Comparison of ENCODE assay signal across 8 cellular contexts in the genomic region with DNA sequence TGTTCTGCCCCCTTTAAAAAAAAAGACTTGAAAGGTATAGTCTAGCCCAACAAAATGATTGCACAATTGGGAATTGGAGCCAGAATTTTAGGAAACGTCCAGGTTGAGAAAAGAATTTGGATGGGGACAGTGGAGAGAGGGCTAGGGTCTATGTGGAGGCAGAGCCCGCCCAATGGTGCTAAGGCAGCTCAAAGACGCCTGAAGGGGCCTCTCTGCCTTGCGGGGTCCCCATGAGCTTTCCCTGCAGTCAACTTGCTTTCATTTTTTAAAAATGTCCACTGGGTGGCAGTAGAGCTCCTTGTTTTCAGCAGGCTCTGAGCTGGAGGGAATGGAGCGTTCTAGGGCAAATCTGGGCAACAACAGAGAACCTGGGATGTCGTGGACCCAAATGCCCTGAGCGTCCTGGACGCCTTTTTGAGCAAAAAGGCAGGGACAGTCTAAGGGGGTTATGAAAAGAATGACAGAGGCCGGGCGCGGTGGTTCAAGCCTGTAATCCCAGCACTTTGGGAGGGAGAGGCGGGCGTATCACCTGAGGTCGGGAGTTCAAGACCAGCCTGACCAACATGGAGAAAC. TPM values are rescaled to one million over a fixed set of nuclear protein-coding genes. Genes with fewer than 3 reads are reported as not detected.
A peak's percentile ranks its signal among the peaks of the same experiment; 100 is the strongest.
DNase-seq lines count a peak whose midpoint lies in the region; ATAC-seq, FAIRE-seq and TF ChIP-seq lines count a peak whose summit lies in the region.

No MANE protein-coding gene starts in this region.

- H3K23me2 ChIP-seq in H9 (ENCODE audit: insufficient read length, low read depth, low read length, poor library complexity, severe bottlenecking): no peaks in the 10 kb centered on the region

- H3K27ac ChIP-seq in H9 (ENCODE audit: insufficient read length, low read depth, low read length) (no peak overlapping the region), GM12878 (ENCODE audit: control insufficient read depth, insufficient read depth) (no peak overlapping the region), gastrocnemius medialis (no peak overlapping the region)

- no peak overlapping the region; a peak in 1 of 5 replicates for H3K4me3 Mint-ChIP-seq in H9
- H3K4me3 Mint-ChIP-seq in T-helper 2 cell treated with Interferon-gamma antibody and Interleukin-4, amounts not matched to agents 5 μg/mL and 100 μg/mL, for 36 hours: peak overlapping the region; percentile 30

- CTCF ChIA-PET in GM12878 (lab: Yijun Ruan, JAX): interaction anchor here (0.5 to 3.6 kb wide), 90 partner anchors 9 to 1009 kb away, joined by 3 to 54 read pairs (median 4); a partner anchor contains a TSS

- BruUV-seq in GM12878 (replicated peaks; lab: Mats Ljungman, UMichigan): no TSS peak

- no CpG with 5 or more reads among the region's 14 CpGs for WGBS in H9 (ENCODE audit: extremely low coverage, insufficient read length, low lambda C conversion rate)
- 34% methylated on average over 14 of the region's 14 CpGs for WGBS in GM12878 (ENCODE audit: insufficient coverage, insufficient replicate concordance, low lambda C conversion rate, missing lambda C conversion rate)

- no peak overlapping the region for H2BK20ac ChIP-seq in H9 (ENCODE audit: low read depth, low read length, poor library complexity, severe bottlenecking)

- intact Hi-C loops in GM12878 (cut with micrococcal nuclease; ENCODE audit: unreplicated experiment): loop anchor here (1.0 to 10.0 kb wide), 5 partner anchors 24 to 570 kb away; a partner anchor contains a TSS
- intact Hi-C loops in gastrocnemius medialis (cut with DNase I; ENCODE audit: low total_unique reads): loop anchor here (1.0 to 5.0 kb wide), 2 partner anchors 163 to 233 kb away; a partner anchor contains a TSS

- DNase-seq in DMS153 (lab: John Stamatoyannopoulos, UW): peak; percentile 19
- DNase-seq in H9: peak; percentile 82
- peak; percentile 43 to 81 for DNase-seq in NCI-H1930 (lab: John Stamatoyannopoulos, UW)
- DNase-seq in T-helper 2 cell treated with Interferon-gamma antibody and Interleukin-4, amounts not matched to agents 5 μg/mL and 100 μg/mL, for 36 hours (ENCODE audit: low spot score): peak; percentile 47
- peak; percentile 45 for DNase-seq in GM12878 (ENCODE audit: low read depth, low spot score)
- DNase-seq in hypothalamus (lab: John Stamatoyannopoulos, UW): peak in 33 of 51 donors; percentile 6 to 85 (median 31)
- DNase-seq in gastrocnemius medialis: peak in 1 of 2 donors; percentile 31

- H3K4me1 Mint-ChIP-seq in H9: peaks cover 11% of the 10 kb centered on the region in 2 experiments
- peaks cover 15% of the 10 kb centered on the region for H3K4me1 Mint-ChIP-seq in T-helper 2 cell treated with Interferon-gamma antibody and Interleukin-4, amounts not matched to agents 5 μg/mL and 100 μg/mL, for 36 hours (ENCODE audit: low read depth)

- no peak overlapping the region for H2BK12ac ChIP-seq in H9 (ENCODE audit: insufficient read length, low read depth, low read length)

- H3K27me3 ChIP-seq in H9 (ENCODE audit: insufficient read depth, low read length): no peaks in the 10 kb centered on the region
- no peaks in the 10 kb centered on the region for H3K27me3 ChIP-seq in GM12878 (replicated peaks in 1 of 2; ENCODE audit: control insufficient read depth in 2 of 2, insufficient read depth in 2 of 2, low read length in 1 of 2)
- peaks cover 17 to 21% (median 21%) of the 10 kb centered on the region in 3 donors for H3K27me3 ChIP-seq in gastrocnemius medialis

- no peak overlapping the region for H2AFZ ChIP-seq in H9 (ENCODE audit: low read length)
- H2AFZ ChIP-seq in GM12878 (ENCODE audit: control insufficient read depth, low read depth, low read length): peak overlapping the region; percentile 68

- H2AK5ac ChIP-seq in H9 (ENCODE audit: insufficient read length, low read length): no peak overlapping the region

- TF ChIP-seq EP300 in GM12878 (IDR thresholded peaks at IDR 0.05; ENCODE audit: borderline replicate concordance in 1 of 2, control insufficient read depth in 1 of 2, low read depth in 2 of 2, low read length in 2 of 2): no peak

- H3K36me3 ChIP-seq in GM12878 (ENCODE audit: control insufficient read depth in 2 of 2, insufficient read depth in 2 of 2, low read length in 1 of 2) (peaks cover 0 to 7% of the 10 kb centered on the region in 2 experiments; a peak in 3 of 4 replicates), gastrocnemius medialis (peaks cover 0 to 13% of the 10 kb centered on the region in 2 donors)

- TF ChIP-seq CTCF in H9 (conservative IDR thresholded peaks at IDR 0.05) (peak; percentile 85), GM12878 (IDR thresholded peaks at IDR 0.05 in 2 of 3, conservative IDR thresholded peaks at IDR 0.05 in 1 of 3; ENCODE audit: control insufficient read depth in 2 of 3, extremely low read depth in 1 of 3, insufficient read depth in 1 of 3, low read depth in 3 of 3, low read length in 3 of 3) (peak; percentile 59 to 77 (median 62)), gastrocnemius medialis (IDR thresholded peaks at IDR 0.05 in 4 of 5, conservative IDR thresholded peaks at IDR 0.05 in 1 of 5) (peak; percentile 66 to 80 (median 74))

- H3T11ph ChIP-seq in H9 (ENCODE audit: low read length): no peak overlapping the region

- H4K91ac ChIP-seq in H9 (ENCODE audit: insufficient read length, low read depth, low read length): no peak overlapping the region

- peaks cover 2% of the 10 kb centered on the region; the same call in 1 of the 2 replicates for H3K27me3 Mint-ChIP-seq in H9 (ENCODE audit: low read depth)
- H3K27me3 Mint-ChIP-seq in T-helper 2 cell treated with Interferon-gamma antibody and Interleukin-4, amounts not matched to agents 5 μg/mL and 100 μg/mL, for 36 hours (ENCODE audit: low read depth): peaks cover 35% of the 10 kb centered on the region

- SMC1A ChIA-PET in GM12878 (lab: Charles Lee; ENCODE audit: uncharacterized antibody, unreplicated experiment): interaction anchor here (0.6 to 3.4 kb wide), 40 partner anchors 8 to 1316 kb away, joined by 3 to 61 read pairs (median 4); no protein-coding TSS in a partner anchor

- peaks cover 0 to 4% (median 0%) of the 10 kb centered on the region in 3 experiments; a peak in 2 of 7 replicates for H3K36me3 Mint-ChIP-seq in H9 (ENCODE audit: insufficient read depth in 1 of 3, low read depth in 3 of 3)
- peaks cover 9% of the 10 kb centered on the region for H3K36me3 Mint-ChIP-seq in T-helper 2 cell treated with Interferon-gamma antibody and Interleukin-4, amounts not matched to agents 5 μg/mL and 100 μg/mL, for 36 hours (ENCODE audit: low read depth)

- RAD21 ChIA-PET in GM12878 (lab: Charles Lee; ENCODE audit: unreplicated experiment): interaction anchor here (0.6 to 4.4 kb wide), 38 partner anchors 8 to 815 kb away, joined by 3 to 52 read pairs (median 4); a partner anchor contains a TSS

- no peaks in the 10 kb centered on the region; a peak in 1 of 5 replicates for H3K9me3 Mint-ChIP-seq in H9
- no peaks in the 10 kb centered on the region for H3K9me3 Mint-ChIP-seq in T-helper 2 cell treated with Interferon-gamma antibody and Interleukin-4, amounts not matched to agents 5 μg/mL and 100 μg/mL, for 36 hours

- no peak overlapping the region; a peak in 1 of 7 replicates for H3K27ac Mint-ChIP-seq in H9
- H3K27ac Mint-ChIP-seq in T-helper 2 cell treated with Interferon-gamma antibody and Interleukin-4, amounts not matched to agents 5 μg/mL and 100 μg/mL, for 36 hours: peak overlapping the region; percentile 56

- H3K9me3 ChIP-seq in H9 (ENCODE audit: control insufficient read depth, low read depth, low read length) (no peaks in the 10 kb centered on the region), GM12878 (replicated peaks; ENCODE audit: control insufficient read depth, insufficient read depth, low read length) (no peaks in the 10 kb centered on the region; the same call in 2 of the 3 replicates), gastrocnemius medialis (no peaks in the 10 kb centered on the region)

- no peaks in the 10 kb centered on the region for H3K79me1 ChIP-seq in H9 (ENCODE audit: insufficient read depth, low read depth, low read length, poor library complexity, severe bottlenecking)

- peak; percentile 98 for FAIRE-seq in GM12878 (lab: Jason Lieb, UNC)

- H3K4me3 ChIP-seq in GM12878: no peak overlapping the region
- H3K4me3 ChIP-seq in gastrocnemius medialis: peak overlapping the region; percentile 18 to 48 (median 45)

- H4K5ac ChIP-seq in H9 (ENCODE audit: insufficient read length, low read depth, low read length): no peak overlapping the region

- TF ChIP-seq RAD21 in GM12878 (IDR thresholded peaks at IDR 0.05; ENCODE audit: insufficient read depth, low read depth, low read length): peak; percentile 91

- H2BK120ac ChIP-seq in H9 (ENCODE audit: low read depth, low read length, poor library complexity, severe bottlenecking): no peak overlapping the region

- TF ChIP-seq POLR2A in GM12878 (IDR thresholded peaks at IDR 0.05; ENCODE audit: low read depth, low read length) (no peak), gastrocnemius medialis (IDR thresholded peaks at IDR 0.05) (no peak)

- H3K9ac ChIP-seq in H9 (ENCODE audit: extremely low read depth, insufficient read length, low read length) (no peak overlapping the region), GM12878 (ENCODE audit: control insufficient read depth, insufficient read depth, low read length) (no peak overlapping the region)

- no peak overlapping the region for H3K4ac ChIP-seq in H9 (ENCODE audit: low read depth, low read length)

- POLR2A ChIA-PET in GM12878 (lab: Charles Lee): interaction anchor here (0.6 to 1.0 kb wide), 4 partner anchors 14 to 114 kb away, joined by 3 read pairs; no protein-coding TSS in a partner anchor

- ATAC-seq in GM12878: peak; percentile 88
- peak; percentile 76 to 79 for ATAC-seq in gastrocnemius medialis
- ATAC-seq in HG03045 (IDR thresholded peaks at IDR 0.05; ENCODE audit: unreplicated experiment): no peak

- H3K79me2 ChIP-seq in H9 (ENCODE audit: insufficient read depth, low read length): no peaks in the 10 kb centered on the region
- no peaks in the 10 kb centered on the region for H3K79me2 ChIP-seq in GM12878 (ENCODE audit: control insufficient read depth, insufficient read depth, low read length)

- H2BK5ac ChIP-seq in H9 (ENCODE audit: insufficient read length, low read length): no peak overlapping the region

- H4K8ac ChIP-seq in H9 (replicated peaks; ENCODE audit: insufficient read length, low read depth, low read length): no peak overlapping the region

- H4K20me1 ChIP-seq in H9 (ENCODE audit: control insufficient read depth, insufficient read depth, insufficient read length) (no peaks in the 10 kb centered on the region), GM12878 (ENCODE audit: control insufficient read depth, insufficient read depth) (no peaks in the 10 kb centered on the region; the same call in 1 of the 2 replicates)

- H3K4me2 ChIP-seq in H9 (ENCODE audit: insufficient read depth, insufficient read length, low read length) (no peak overlapping the region), GM12878 (ENCODE audit: control insufficient read depth, insufficient read depth) (peak overlapping the region; percentile 67)

- H3K4me1 ChIP-seq in H9 (ENCODE audit: insufficient read depth, low read length) (no peaks in the 10 kb centered on the region), GM12878 (ENCODE audit: control insufficient read depth, insufficient read depth, low read length) (peaks cover 5% of the 10 kb centered on the region; the same call in 1 of the 2 replicates), gastrocnemius medialis (peaks cover 0 to 6% of the 10 kb centered on the region in 2 donors)

- in situ Hi-C loops in GM12878 (cut with MboI): no loop called here
- in situ Hi-C loops in gastrocnemius medialis (cut with MboI; ENCODE audit: low sequenced_read_pairs in 4 of 4): loop anchor here in 2 of 4 donors (5.0 kb wide), 2 partner anchors 158 to 168 kb away; no protein-coding TSS in a partner anchor

- no peak overlapping the region for H3K18ac ChIP-seq in H9 (ENCODE audit: insufficient read length, low read depth, low read length)

- H3K56ac ChIP-seq in H9 (ENCODE audit: insufficient read length, low read depth, low read length): no peak overlapping the region

- H3K23ac ChIP-seq in H9 (ENCODE audit: insufficient read length, low read depth, low read length): no peak overlapping the region

- no peak overlapping the region for H2BK15ac ChIP-seq in H9 (ENCODE audit: low read depth, low read length)

- no peak overlapping the region for H3K14ac ChIP-seq in H9 (ENCODE audit: insufficient read depth, low read length)

RNA-seq across cellular contexts. Expression of a gene that starts 40.2 kb away (rescaled TPM):
- total RNA-seq in H9 (2021): 297 and 302 TPM in 2 replicates
- 42.5 and 42.9 TPM in 2 replicates for total RNA-seq in GM12878 (2013; cell fraction: nucleolus; rRNA removed)
- 110 and 131 TPM in 2 replicates for total RNA-seq in GM12878 (2014; rRNA removed)
- total RNA-seq in GM12878 (2014; rRNA removed; fragmentation: Illumina TruSeq; extraction: Trizol): 102 and 110 TPM in 2 replicates
- total RNA-seq in GM12878 (2021): 155 and 167 TPM in 2 replicates
- polyA plus RNA-seq in GM12878 (2011; ENCODE audit: low read depth): 46.6 TPM
- polyA plus RNA-seq in GM12878 (2011; rRNA removed): 57.5 and 96.3 TPM in 2 replicates
- polyA plus RNA-seq in GM12878 (2011; cell fraction: cytosol; rRNA removed): 139 and 172 TPM in 2 replicates
- polyA plus RNA-seq in GM12878 (2011; cell fraction: nucleus; rRNA removed): 53.0 and 55.2 TPM in 2 replicates
- 79.4 and 173 TPM in 2 replicates for polyA plus RNA-seq in GM12878 (2012)
- polyA plus RNA-seq in GM12878 (2014; fragmentation: Illumina TruSeq; extraction: Trizol): 82.9 and 170 TPM in 2 replicates
- polyA plus RNA-seq in GM12878 (2014; fragmentation: Nextera tagmentation; extraction: Ambion mirVana): 10 to 100 TPM in 1 of 2 experiments, 1 to 10 TPM in 1; 5.4 to 16.9 TPM
- 185 and 204 TPM in 2 replicates for polyA plus RNA-seq in GM12878 (2014; rRNA removed)
- polyA plus RNA-seq in GM12878 (2016; fragmentation: Nextera tagmentation; extraction: Ambion mirVana): 100 to 1,000 TPM; 191 to 195 TPM
- 118 and 121 TPM in 2 replicates for polyA minus RNA-seq in GM12878 (2011; rRNA and poly(A)+ RNA removed)
- 26.1 and 33.1 TPM in 2 replicates for polyA minus RNA-seq in GM12878 (2011; cell fraction: cytosol; rRNA and poly(A)+ RNA removed)
- 5.1 and 9.5 TPM in 2 replicates for polyA minus RNA-seq in GM12878 (2011; cell fraction: nucleus; rRNA and poly(A)+ RNA removed)
- 10 to 100 TPM in 3 of 4 donors, 1 to 10 TPM in 1; 4.9 to 11.2 (median 10.8) TPM for total RNA-seq in gastrocnemius medialis
